ENCODE assay signal across 21 cellular contexts in the genomic region with DNA sequence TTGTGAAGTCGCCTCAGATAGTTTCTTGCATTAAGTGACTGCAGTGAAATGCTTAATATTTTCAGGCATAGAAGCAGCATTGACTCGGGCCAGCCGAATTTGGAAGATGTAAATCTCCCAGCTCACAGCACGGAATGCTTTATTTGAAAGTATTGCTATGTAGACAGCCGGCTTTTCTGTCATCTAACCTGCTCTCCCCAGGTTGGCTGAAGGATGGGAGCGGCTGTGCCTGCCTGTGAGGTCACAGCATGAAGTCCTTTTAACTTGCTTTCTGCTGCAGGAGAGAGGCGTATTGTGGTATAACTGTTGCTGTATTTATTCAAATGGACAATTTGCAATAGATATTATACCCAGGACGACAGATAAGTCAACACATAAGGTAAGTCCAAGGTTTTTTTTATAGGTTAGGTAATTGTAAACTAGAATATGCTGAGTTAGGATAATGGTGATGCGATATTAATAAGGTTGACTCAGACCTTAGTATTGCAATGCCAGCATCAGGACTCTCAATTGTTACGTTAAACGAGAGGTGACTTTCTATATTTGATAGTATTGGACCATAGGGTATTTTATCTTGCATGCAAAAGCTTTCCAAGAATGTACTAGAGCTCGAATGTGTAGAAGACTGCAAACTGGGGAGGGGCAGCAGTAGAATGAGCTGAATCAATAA.
A peak's percentile ranks its signal among the peaks of the same experiment; 100 is the strongest.
DNase-seq lines count a peak whose midpoint lies in the region; ATAC-seq, FAIRE-seq and TF ChIP-seq lines count a peak whose summit lies in the region.
"Had no signal": no experiment of that assay in that cellular context is flagged by ENCODE, and none has a peak within 500 bp of the region (broad histone marks: within the 10 kb centered on the region; RNA-seq: fewer than 3 reads in every experiment).

No MANE protein-coding gene starts in this region.

- no peaks in the 10 kb centered on the region for H3K79me1 ChIP-seq in mesendoderm (ENCODE audit: low read length)

- no peaks in the 10 kb centered on the region for H3K79me2 ChIP-seq in mesendoderm (ENCODE audit: control insufficient read depth, insufficient read depth, low read length)

- CTCF ChIA-PET in A549 (lab: Yijun Ruan, JAX), result no interaction called here

- H3K4ac ChIP-seq in mesendoderm (ENCODE audit: low read depth, low read length), result no peak overlapping the region

- H3K23ac ChIP-seq in mesendoderm (ENCODE audit: low read length), result no peak overlapping the region

- in situ Hi-C loops in gastrocnemius medialis (cut with MboI; ENCODE audit: low sequenced_read_pairs in 4 of 4), result no loop called here

- TF ChIP-seq EP300 in A549 (IDR thresholded peaks at IDR 0.05), result no peak

- H3K4me3 ChIP-seq in A549 (no peak overlapping the region), HUES6 (ENCODE audit: low read depth, low read length) (peak overlapping the region; percentile 17; the same call in 1 of the 2 replicates), dorsolateral prefrontal cortex (peak overlapping the region in 58 of 59 donors; percentile 12 to 63 (median 44)), mesendoderm (ENCODE audit: low read length) (no peak overlapping the region), gastrocnemius medialis (no peak overlapping the region)
- H3K4me3 ChIP-seq: lung had no signal

- H3K4me1 ChIP-seq in A549 (peaks cover 54% of the 10 kb centered on the region), HUES6 (ENCODE audit: control insufficient read depth, insufficient read depth, low read length) (peaks cover 16% of the 10 kb centered on the region), mesendoderm (ENCODE audit: control insufficient read depth, low read depth, low read length) (no peaks in the 10 kb centered on the region), gastrocnemius medialis (no peaks in the 10 kb centered on the region)

- no peak overlapping the region for H3K27ac Mint-ChIP-seq in T-helper 2 cell treated with Interferon-gamma antibody and Interleukin-4, amounts not matched to agents 5 μg/mL and 100 μg/mL, for 36 hours
- H3K27ac Mint-ChIP-seq: activated naive CD8-positive, alpha-beta T cell; CD4-positive, alpha-beta memory T cell; dendritic cell treated with granulocyte-macrophage colony-stimulating factor and Interleukin-4, amounts not matched to agents 40 ng/mL and 50 ng/mL, for 4 days; naive thymus-derived CD4-positive, alpha-beta T cell had no signal

- peak; percentile 73 for FAIRE-seq in A549 (lab: Jason Lieb, UNC)

- no peaks in the 10 kb centered on the region for H3K27me3 ChIP-seq in HUES6 (ENCODE audit: control insufficient read depth, insufficient read depth, low read length)
- peaks cover 0 to 12% (median 0%) of the 10 kb centered on the region in 45 donors for H3K27me3 ChIP-seq in dorsolateral prefrontal cortex
- H3K27me3 ChIP-seq in mesendoderm (ENCODE audit: insufficient read depth, low read length, poor library complexity), result no peaks in the 10 kb centered on the region
- no peaks in the 10 kb centered on the region for H3K27me3 ChIP-seq in gastrocnemius medialis
- H3K27me3 ChIP-seq: brain microvascular endothelial cell had no signal

- 70% methylated on average over 12 of the region's 12 CpGs for WGBS in A549 (ENCODE audit: missing lambda C conversion rate)
- no CpG with 5 or more reads among the region's 12 CpGs for WGBS in mesendoderm (ENCODE audit: extremely low coverage, insufficient coverage, low lambda C conversion rate)

- H3K27ac ChIP-seq in A549, result peak overlapping the region; percentile 65 to 70
- H3K27ac ChIP-seq in HUES6 (ENCODE audit: low read depth, low read length), result no peak overlapping the region
- peak overlapping the region in 33 of 59 donors; percentile 1 to 75 (median 29) for H3K27ac ChIP-seq in dorsolateral prefrontal cortex
- no peak overlapping the region for H3K27ac ChIP-seq in mesendoderm (ENCODE audit: low read depth, low read length)
- no peak overlapping the region for H3K27ac ChIP-seq in gastrocnemius medialis
- H3K27ac ChIP-seq: brain microvascular endothelial cell had no signal

- intact Hi-C loops in dorsolateral prefrontal cortex (cut with DNase I), result no loop called here
- intact Hi-C loops in gastrocnemius medialis (cut with DNase I; ENCODE audit: low total_unique reads), result no loop called here

- H3K56ac ChIP-seq in mesendoderm (ENCODE audit: low read length), result no peak overlapping the region

- no peak overlapping the region for H2BK120ac ChIP-seq in mesendoderm (ENCODE audit: low read depth, low read length)

- no peak overlapping the region for H3K18ac ChIP-seq in mesendoderm (ENCODE audit: low read length)

- no peaks in the 10 kb centered on the region for H3K9me3 ChIP-seq in A549
- no peaks in the 10 kb centered on the region for H3K9me3 ChIP-seq in HUES6 (ENCODE audit: control insufficient read depth, insufficient read depth, low read depth, low read length)
- H3K9me3 ChIP-seq in gastrocnemius medialis, result no peaks in the 10 kb centered on the region

- DNase-seq in A549 (ENCODE audit: low read depth in 1 of 2, low spot score in 1 of 2) (peak in 1 of 2 experiments; percentile 11), dorsolateral prefrontal cortex (peak in 1 of 10 donors; percentile 67), mesendoderm (peak; percentile 36), gastrocnemius medialis (no peak), amniotic stem cell (lab: John Stamatoyannopoulos, UW) (no peak)
- DNase-seq in T-helper 2 cell treated with Interferon-gamma antibody and Interleukin-4, amounts not matched to agents 5 μg/mL and 100 μg/mL, for 36 hours (ENCODE audit: low spot score), result no peak
- DNase-seq: activated CD4-positive, CD25-positive, alpha-beta regulatory T cell; activated T-cell treated with anti-CD3 and anti-CD28 coated beads, Interleukin-2, amount 50 U/mL, for 48 hours; brain microvascular endothelial cell; CD4-positive, alpha-beta memory T cell; foreskin melanocyte; naive thymus-derived CD4-positive, alpha-beta T cell; NCI-H2227 treated with DMSO at 0.1 percent for 48 hours; SHP77 treated with DMSO at 0.1 percent for 48 hours; stimulated activated CD4-positive, alpha-beta T cell treated with anti-CD3 and anti-CD28 coated beads, Interleukin-12 subunit alpha, Interleukin-12 subunit beta, amount 100 ng/mL, for 4 hours; T-helper 2 cell had no signal

- no peak overlapping the region for H2BK5ac ChIP-seq in mesendoderm (ENCODE audit: low read length)

- POLR2A ChIA-PET in A549 (lab: Yijun Ruan, JAX), result interaction anchor here (0.6 kb wide), 1 partner anchor 11 kb away, joined by 4 read pairs; no protein-coding TSS in a partner anchor

- TF ChIP-seq POLR2A in A549 (IDR thresholded peaks at IDR 0.05; ENCODE audit: low read length) (no peak), gastrocnemius medialis (IDR thresholded peaks at IDR 0.05) (no peak)

- no peak overlapping the region for H3K9ac ChIP-seq in HUES6 (ENCODE audit: low read length)
- no peak overlapping the region for H3K9ac ChIP-seq in mesendoderm (ENCODE audit: low read length)

- H3K27me3 Mint-ChIP-seq in T-helper 2 cell treated with Interferon-gamma antibody and Interleukin-4, amounts not matched to agents 5 μg/mL and 100 μg/mL, for 36 hours (ENCODE audit: low read depth), result no peaks in the 10 kb centered on the region
- H3K27me3 Mint-ChIP-seq: activated naive CD8-positive, alpha-beta T cell; dendritic cell treated with granulocyte-macrophage colony-stimulating factor and Interleukin-4, amounts not matched to agents 40 ng/mL and 50 ng/mL, for 4 days; naive thymus-derived CD4-positive, alpha-beta T cell had no signal

- H4K8ac ChIP-seq in mesendoderm (ENCODE audit: low read depth, low read length), result no peak overlapping the region

- H3K4me2 ChIP-seq in A549, result peak overlapping the region; percentile 68
- H3K4me2 ChIP-seq in mesendoderm (ENCODE audit: low read length), result no peak overlapping the region

- H3K9me3 Mint-ChIP-seq in T-helper 2 cell treated with Interferon-gamma antibody and Interleukin-4, amounts not matched to agents 5 μg/mL and 100 μg/mL, for 36 hours, result no peaks in the 10 kb centered on the region
- H3K9me3 Mint-ChIP-seq: CD4-positive, alpha-beta memory T cell; dendritic cell treated with granulocyte-macrophage colony-stimulating factor and Interleukin-4, amounts not matched to agents 40 ng/mL and 50 ng/mL, for 4 days had no signal

- H2BK15ac ChIP-seq in mesendoderm (replicated peaks; ENCODE audit: low read depth), result no peak overlapping the region

- ATAC-seq in A549, result peak; percentile 50 to 66; a peak in 4 of 6 replicates
- ATAC-seq in gastrocnemius medialis, result no peak
- ATAC-seq in HG03039 (IDR thresholded peaks at IDR 0.05; ENCODE audit: unreplicated experiment), result no peak
- ATAC-seq: naive thymus-derived CD4-positive, alpha-beta T cell had no signal

- H3K36me3 Mint-ChIP-seq in T-helper 2 cell treated with Interferon-gamma antibody and Interleukin-4, amounts not matched to agents 5 μg/mL and 100 μg/mL, for 36 hours (ENCODE audit: low read depth), result no peaks in the 10 kb centered on the region
- H3K36me3 Mint-ChIP-seq: activated naive CD8-positive, alpha-beta T cell; CD4-positive, alpha-beta memory T cell; naive thymus-derived CD4-positive, alpha-beta T cell had no signal

- no peaks in the 10 kb centered on the region for H3K4me1 Mint-ChIP-seq in T-helper 2 cell treated with Interferon-gamma antibody and Interleukin-4, amounts not matched to agents 5 μg/mL and 100 μg/mL, for 36 hours (ENCODE audit: low read depth)
- H3K4me1 Mint-ChIP-seq: CD4-positive, alpha-beta memory T cell; naive thymus-derived CD4-positive, alpha-beta T cell had no signal

- no peak overlapping the region for H2AK5ac ChIP-seq in mesendoderm (ENCODE audit: low read length)

- no peak overlapping the region for H4K5ac ChIP-seq in mesendoderm (ENCODE audit: low read length)

- H3K36me3 ChIP-seq in HUES6 (ENCODE audit: control insufficient read depth, insufficient read depth, low read length), result no peaks in the 10 kb centered on the region
- H3K36me3 ChIP-seq in mesendoderm (ENCODE audit: control insufficient read depth, insufficient read depth, low read length), result no peaks in the 10 kb centered on the region
- no peaks in the 10 kb centered on the region for H3K36me3 ChIP-seq in gastrocnemius medialis
- H3K36me3 ChIP-seq: brain microvascular endothelial cell had no signal

- TF ChIP-seq CTCF in A549 (IDR thresholded peaks at IDR 0.05), result no peak
- TF ChIP-seq CTCF in dorsolateral prefrontal cortex (IDR thresholded peaks at IDR 0.05 in 54 of 56, conservative IDR thresholded peaks at IDR 0.05 in 2 of 56; ENCODE audit: low read depth in 1 of 56, partially characterized antibody in 56 of 56), result no peak
- TF ChIP-seq CTCF in gastrocnemius medialis (IDR thresholded peaks at IDR 0.05 in 4 of 5, conservative IDR thresholded peaks at IDR 0.05 in 1 of 5), result no peak

- no peak for TF ChIP-seq RAD21 in A549 (conservative IDR thresholded peaks at IDR 0.05 in 1 of 2, IDR thresholded peaks at IDR 0.05 in 1 of 2)

- H3K4me3 Mint-ChIP-seq in T-helper 2 cell treated with Interferon-gamma antibody and Interleukin-4, amounts not matched to agents 5 μg/mL and 100 μg/mL, for 36 hours, result no peak overlapping the region
- H3K4me3 Mint-ChIP-seq: activated naive CD8-positive, alpha-beta T cell; CD4-positive, alpha-beta memory T cell; dendritic cell treated with granulocyte-macrophage colony-stimulating factor and Interleukin-4, amounts not matched to agents 40 ng/mL and 50 ng/mL, for 4 days; naive thymus-derived CD4-positive, alpha-beta T cell had no signal

TF ChIP-seq in A549, 52 proteins besides CTCF, POLR2A, EP300 and RAD21 (continues in another document):
- no peak for TF ChIP-seq RARB (CRISPR knock-in tag; IDR thresholded peaks at IDR 0.05)

Comparison
In these comparisons a context has a peak if more than half of its experiments do, and no peak if none do; other contexts are left out.
1. ATAC-seq: peak in A549 (2 of 2); none in gastrocnemius medialis (0 of 2) and HG03039 (single experiment).
2. H3K27ac ChIP-seq: peak in A549 (2 of 2) and dorsolateral prefrontal cortex (33 of 59); none in HUES6 (single experiment), mesendoderm (single experiment) and gastrocnemius medialis (0 of 4).
3. H3K4me3 ChIP-seq: peak in HUES6 (single experiment) and dorsolateral prefrontal cortex (58 of 59); none in A549 (single experiment), mesendoderm (single experiment) and gastrocnemius medialis (0 of 4).